1 cellular context compared by ENCODE assay signal in genomic region chr20:35316086-35316485, GRCh38.
TF ChIP-seq lines count a peak whose summit lies in the region.

No MANE protein-coding gene starts in this region.

TF ChIP-seq in HEK293T, 16 proteins besides CTCF, POLR2A, EP300 and RAD21:
- no peak for TF ChIP-seq ELF4 (IDR thresholded peaks at IDR 0.05)
- no peak for TF ChIP-seq LEF1 (IDR thresholded peaks at IDR 0.05; ENCODE audit: borderline replicate concordance)
- TF ChIP-seq FOXA1 (IDR thresholded peaks at IDR 0.05): no peak
- TF ChIP-seq ARNT (IDR thresholded peaks at IDR 0.05): no peak
- no peak for TF ChIP-seq TARDBP (IDR thresholded peaks at IDR 0.05)
- TF ChIP-seq CTBP1 (IDR thresholded peaks at IDR 0.05; ENCODE audit: borderline replicate concordance): no peak
- no peak for TF ChIP-seq FOXK2 (IDR thresholded peaks at IDR 0.05)
- TF ChIP-seq, protein P1, sequence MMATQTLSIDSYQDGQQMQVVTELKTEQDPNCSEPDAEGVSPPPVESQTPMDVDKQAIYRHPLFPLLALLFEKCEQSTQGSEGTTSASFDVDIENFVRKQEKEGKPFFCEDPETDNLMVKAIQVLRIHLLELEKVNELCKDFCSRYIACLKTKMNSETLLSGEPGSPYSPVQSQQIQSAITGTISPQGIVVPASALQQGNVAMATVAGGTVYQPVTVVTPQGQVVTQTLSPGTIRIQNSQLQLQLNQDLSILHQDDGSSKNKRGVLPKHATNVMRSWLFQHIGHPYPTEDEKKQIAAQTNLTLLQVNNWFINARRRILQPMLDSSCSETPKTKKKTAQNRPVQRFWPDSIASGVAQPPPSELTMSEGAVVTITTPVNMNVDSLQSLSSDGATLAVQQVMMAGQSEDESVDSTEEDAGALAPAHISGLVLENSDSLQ (IDR thresholded peaks at IDR 0.05): no peak
- TF ChIP-seq BHLHE40 (IDR thresholded peaks at IDR 0.05; ENCODE audit: borderline replicate concordance): no peak
- no peak for TF ChIP-seq FOXM1 (IDR thresholded peaks at IDR 0.05; ENCODE audit: borderline replicate concordance)
- no peak for TF ChIP-seq SP1 (IDR thresholded peaks at IDR 0.05)
- no peak for TF ChIP-seq L3MBTL2 (conservative IDR thresholded peaks at IDR 0.05)
- TF ChIP-seq NFRKB (IDR thresholded peaks at IDR 0.05): no peak
- no peak for TF ChIP-seq SUZ12 (IDR thresholded peaks at IDR 0.05)
- TF ChIP-seq ZNF384 (IDR thresholded peaks at IDR 0.05): no peak
- no peak for TF ChIP-seq HDGF (IDR thresholded peaks at IDR 0.05; ENCODE audit: borderline replicate concordance)
